ENCODE assay signal across 9 cellular contexts in the genomic region with DNA sequence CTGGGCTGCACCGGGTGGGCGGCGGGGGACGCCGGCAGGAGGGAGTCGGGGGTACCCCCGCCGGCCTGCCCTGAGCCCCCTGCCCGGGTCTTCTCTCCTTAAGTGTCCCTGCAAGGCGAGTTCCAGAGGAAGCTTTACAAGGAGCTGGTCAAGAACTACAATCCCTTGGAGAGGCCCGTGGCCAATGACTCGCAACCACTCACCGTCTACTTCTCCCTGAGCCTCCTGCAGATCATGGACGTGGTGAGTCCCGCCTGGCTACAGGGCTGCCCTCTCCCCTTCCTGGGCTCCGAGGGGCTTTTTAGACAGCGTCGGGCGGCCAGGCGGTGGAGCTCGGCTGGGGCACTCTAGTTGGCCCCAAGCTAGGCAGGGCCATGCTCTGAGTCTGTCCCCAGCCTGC. TPM values are rescaled to one million over a fixed set of nuclear protein-coding genes. Genes with fewer than 3 reads are reported as not detected.
A peak's percentile ranks its signal among the peaks of the same experiment; 100 is the strongest.
DNase-seq lines count a peak whose midpoint lies in the region; ATAC-seq and TF ChIP-seq lines count a peak whose summit lies in the region.
"Had no signal": no experiment of that assay in that cellular context is flagged by ENCODE, and none has a peak within 500 bp of the region (broad histone marks: within the 10 kb centered on the region; RNA-seq: fewer than 3 reads in every experiment).

No MANE protein-coding gene starts in this region.

- H3K4me1 ChIP-seq in left lung (peaks cover 8 to 11% of the 10 kb centered on the region in 2 donors), tibial artery (peaks cover 0 to 23% (median 13%) of the 10 kb centered on the region in 4 donors)

- TF ChIP-seq CTCF in astrocyte of the cerebellum (IDR thresholded peaks at IDR 0.05; ENCODE audit: low read depth, low read length, missing control alignments) (no peak), left lung (IDR thresholded peaks at IDR 0.05) (no peak), tibial artery (IDR thresholded peaks at IDR 0.05) (no peak)

- in situ Hi-C loops in astrocyte of the cerebellum (cut with HindIII; ENCODE audit: low sequenced_read_pairs), result no loop called here

- intact Hi-C loops in left lung (cut with DNase I), result no loop called here
- intact Hi-C loops in tibial artery (cut with DNase I; ENCODE audit: low total_unique reads), result no loop called here

- H3K36me3 ChIP-seq in left lung (no peaks in the 10 kb centered on the region), tibial artery (no peaks in the 10 kb centered on the region)

- ATAC-seq in left lung (peak; percentile 59), HG02678 (IDR thresholded peaks at IDR 0.05; ENCODE audit: unreplicated experiment) (no peak)

- H3K9me3 ChIP-seq in left lung (no peaks in the 10 kb centered on the region), tibial artery (no peaks in the 10 kb centered on the region)

- H3K27ac ChIP-seq in left lung, result no peak overlapping the region
- H3K27ac ChIP-seq in tibial artery, result no peak overlapping the region

- DNase-seq in NCI-H748 (lab: John Stamatoyannopoulos, UW; ENCODE audit: unreplicated experiment) (peak; percentile 18), NCI-H748 treated with DMSO at 0.1 percent for 48 hours (lab: John Stamatoyannopoulos, UW) (no peak), astrocyte of the cerebellum (ENCODE audit: low read depth) (no peak), left lung (no peak), tibial artery (no peak), mesenteric fat pad (ENCODE audit: low spot score) (no peak), NCI-H2196 treated with DMSO at 0.1 percent for 48 hours (lab: John Stamatoyannopoulos, UW; ENCODE audit: unreplicated experiment) (no peak)

- peaks cover 5 to 61% of the 10 kb centered on the region in 2 donors for H3K27me3 ChIP-seq in left lung
- peaks cover 0 to 41% of the 10 kb centered on the region in 2 donors for H3K27me3 ChIP-seq in tibial artery

- peak overlapping the region; percentile 57 for H3K4me3 ChIP-seq in astrocyte of the cerebellum (ENCODE audit: low read depth, low read length)
- H3K4me3 ChIP-seq in left lung, result peak overlapping the region; percentile 35 to 37
- H3K4me3 ChIP-seq in tibial artery, result peak overlapping the region; percentile 37 to 51

RNA-seq across cellular contexts. Expression of gene CHRNA7, which starts 0.5 kb away (rescaled TPM):
- 1 to 10 TPM; 1.2 to 2.3 TPM for total RNA-seq in left lung
- 2.0 TPM for total RNA-seq in mesenteric fat pad
- total RNA-seq: lung microvascular endothelial cell had no signal
